21 cellular contexts compared by ENCODE assay signal in genomic region chr4:70746179-70746839, GRCh38. TPM values are rescaled to one million over a fixed set of nuclear protein-coding genes. Genes with fewer than 3 reads are reported as not detected.
DNase-seq lines count a peak whose midpoint lies in the region; ATAC-seq and TF ChIP-seq lines count a peak whose summit lies in the region.
"Had no signal": no experiment of that assay in that cellular context is flagged by ENCODE, and none has a peak within 500 bp of the region (broad histone marks: within the 10 kb centered on the region; RNA-seq: fewer than 3 reads in every experiment).

No MANE protein-coding gene starts in this region.

- H3K27ac Mint-ChIP-seq in activated CD4-positive, alpha-beta memory T cell treated with anti-CD3 and anti-CD28 coated beads for 36 hours = no peak overlapping the region
- H3K27ac Mint-ChIP-seq: activated naive CD4-positive, alpha-beta T cell treated with anti-CD3 and anti-CD28 coated beads for 36 hours; naive thymus-derived CD4-positive, alpha-beta T cell; progenitor cell of endocrine pancreas had no signal

- intact Hi-C loops in activated CD4-positive, alpha-beta memory T cell treated with anti-CD3 and anti-CD28 coated beads for 36 hours (cut with micrococcal nuclease) = no loop called here

- no peaks in the 10 kb centered on the region for H3K27me3 Mint-ChIP-seq in activated CD4-positive, alpha-beta memory T cell treated with anti-CD3 and anti-CD28 coated beads for 36 hours
- H3K27me3 Mint-ChIP-seq: progenitor cell of endocrine pancreas had no signal

- H3K27ac ChIP-seq in osteoblast (ENCODE audit: low read depth, low read length) (peak overlapping the region; percentile 60), tibial nerve (no peak overlapping the region)
- H3K27ac ChIP-seq: body of pancreas, epithelial cell of prostate, heart right ventricle, thoracic aorta had no signal

- peaks cover 50% of the 10 kb centered on the region for H3K4me1 ChIP-seq in adipocyte (ENCODE audit: control insufficient read depth, insufficient read depth, low read length)
- peaks cover 53% of the 10 kb centered on the region for H3K4me1 ChIP-seq in osteoblast (ENCODE audit: insufficient read depth, low read length)
- H3K4me1 ChIP-seq in tibial nerve = peaks cover 0 to 27% (median 0%) of the 10 kb centered on the region in 4 donors

- DNase-seq in BJ (ENCODE audit: low read depth) (peak; percentile 50), adipocyte (ENCODE audit: low read depth) (peak; percentile 69), fibroblast of peridontal ligament (ENCODE audit: extremely low read depth) (peak; percentile 81), osteoblast (ENCODE audit: insufficient read length, low spot score, missing footprints) (no peak), tibial nerve (ENCODE audit: low spot score in 2 of 2) (no peak), T1000 (lab: John Stamatoyannopoulos, UW) (no peak)
- DNase-seq in activated CD4-positive, alpha-beta memory T cell treated with anti-CD3 and anti-CD28 coated beads for 36 hours = no peak
- DNase-seq: activated CD4-positive, alpha-beta T cell treated with anti-CD3 and anti-CD28 coated beads, Interleukin-2, amount 50 U/mL, for 48 hours; activated naive CD4-positive, alpha-beta T cell treated with anti-CD3 and anti-CD28 coated beads for 36 hours; body of pancreas; DMS153; heart right ventricle; naive thymus-derived CD4-positive, alpha-beta T cell; NCI-H1048; NCI-H524; SHP77; T-helper 1 cell had no signal

- H3K36me3 Mint-ChIP-seq in activated CD4-positive, alpha-beta memory T cell treated with anti-CD3 and anti-CD28 coated beads for 36 hours = no peaks in the 10 kb centered on the region

- TF ChIP-seq CTCF in BJ (IDR thresholded peaks at IDR 0.05; ENCODE audit: insufficient read depth, low read depth, low read length) = no peak
- no peak for TF ChIP-seq CTCF in osteoblast (IDR thresholded peaks at IDR 0.05; ENCODE audit: extremely low read depth, low read depth, low read length)
- no peak for TF ChIP-seq CTCF in tibial nerve (IDR thresholded peaks at IDR 0.05)

- TF ChIP-seq EP300 in tibial nerve (IDR thresholded peaks at IDR 0.05) = no peak

- CTCF ChIA-PET in BJ (lab: Yijun Ruan, JAX) = interaction anchor here (1.0 to 1.4 kb wide), 3 partner anchors 9 to 74 kb away, joined by 4 to 6 read pairs (median 5); no protein-coding TSS in a partner anchor
- CTCF ChIA-PET in activated CD4-positive, alpha-beta memory T cell treated with anti-CD3 and anti-CD28 coated beads for 36 hours (lab: Charles Lee) = no interaction called here

- H4K20me1 ChIP-seq in osteoblast (ENCODE audit: insufficient read depth, low read length) = no peaks in the 10 kb centered on the region

- ATAC-seq in HG02885 (IDR thresholded peaks at IDR 0.05; ENCODE audit: poor library complexity, unreplicated experiment) = no peak
- ATAC-seq: body of pancreas; heart right ventricle; naive thymus-derived CD4-positive, alpha-beta T cell had no signal

- no peak overlapping the region for H2AFZ ChIP-seq in osteoblast (ENCODE audit: low read length)

- 93 to 97% methylated on average over 9 of the region's 9 CpGs for WGBS in tibial nerve, 2 donors

- H3K4me2 ChIP-seq in osteoblast (ENCODE audit: insufficient read depth, low read length) = no peak overlapping the region

- peaks cover 5% of the 10 kb centered on the region for H3K4me1 Mint-ChIP-seq in activated CD4-positive, alpha-beta memory T cell treated with anti-CD3 and anti-CD28 coated beads for 36 hours (ENCODE audit: low read depth)

- POLR2A ChIA-PET in BJ (lab: Charles Lee) = interaction anchor here (0.7 kb wide), 1 partner anchor 11 kb away, joined by 3 read pairs; no protein-coding TSS in a partner anchor
- POLR2A ChIA-PET in activated CD4-positive, alpha-beta memory T cell treated with anti-CD3 and anti-CD28 coated beads for 36 hours (lab: Charles Lee) = interaction anchor here (0.9 kb wide), 1 partner anchor 12 kb away, joined by 3 read pairs; no protein-coding TSS in a partner anchor

- no peak for TF ChIP-seq POLR2A in tibial nerve (IDR thresholded peaks at IDR 0.05)

- H3K36me3 ChIP-seq in BJ (ENCODE audit: control insufficient read depth, insufficient read depth, low read length) (no peaks in the 10 kb centered on the region), adipocyte (ENCODE audit: control insufficient read depth, insufficient read depth, low read length, severe bottlenecking) (peaks cover 5% of the 10 kb centered on the region), osteoblast (ENCODE audit: insufficient read depth, low read length) (no peaks in the 10 kb centered on the region), tibial nerve (peaks cover 0 to 14% (median 0%) of the 10 kb centered on the region in 3 donors)

- H3K9me3 ChIP-seq in adipocyte (ENCODE audit: control insufficient read depth, low read length) (no peaks in the 10 kb centered on the region), osteoblast (ENCODE audit: low read depth, low read length) (no peaks in the 10 kb centered on the region), tibial nerve (no peaks in the 10 kb centered on the region)
- H3K9me3 ChIP-seq: body of pancreas, heart right ventricle, thoracic aorta had no signal

- H3K9me3 Mint-ChIP-seq in activated CD4-positive, alpha-beta memory T cell treated with anti-CD3 and anti-CD28 coated beads for 36 hours = no peaks in the 10 kb centered on the region
- H3K9me3 Mint-ChIP-seq: activated naive CD4-positive, alpha-beta T cell treated with anti-CD3 and anti-CD28 coated beads for 36 hours had no signal

- H3K79me2 ChIP-seq in osteoblast (ENCODE audit: insufficient read depth, low read length) = peaks cover 74% of the 10 kb centered on the region

- H3K4me3 Mint-ChIP-seq in activated CD4-positive, alpha-beta memory T cell treated with anti-CD3 and anti-CD28 coated beads for 36 hours = no peak overlapping the region
- H3K4me3 Mint-ChIP-seq: activated naive CD4-positive, alpha-beta T cell treated with anti-CD3 and anti-CD28 coated beads for 36 hours; naive thymus-derived CD4-positive, alpha-beta T cell had no signal

- no peak overlapping the region for H3K9ac ChIP-seq in adipocyte (ENCODE audit: low read length)

- H3K27me3 ChIP-seq in BJ (ENCODE audit: control insufficient read depth, insufficient read depth, low read length) = no peaks in the 10 kb centered on the region
- H3K27me3 ChIP-seq in adipocyte (replicated peaks; ENCODE audit: control insufficient read depth, insufficient read depth, low read length) = no peaks in the 10 kb centered on the region
- H3K27me3 ChIP-seq in osteoblast (ENCODE audit: insufficient read depth, low read length) = no peaks in the 10 kb centered on the region
- H3K27me3 ChIP-seq in tibial nerve = no peaks in the 10 kb centered on the region
- H3K27me3 ChIP-seq: body of pancreas, heart right ventricle had no signal

- no peak overlapping the region for H3K4me3 ChIP-seq in BJ (ENCODE audit: low read depth, low read length)
- H3K4me3 ChIP-seq in adipocyte (ENCODE audit: low read length) = peak overlapping the region; percentile 31
- H3K4me3 ChIP-seq in osteoblast (ENCODE audit: insufficient read depth, low read length) = no peak overlapping the region
- H3K4me3 ChIP-seq in tibial nerve = no peak overlapping the region
- H3K4me3 ChIP-seq: body of pancreas, heart right ventricle, thoracic aorta had no signal

RNA-seq across cellular contexts. Expression of gene RUFY3, which starts 24.5 kb away (rescaled TPM):
- polyA plus RNA-seq in BJ (2011; rRNA removed) = 22.8 and 32.6 TPM in 2 replicates
- polyA minus RNA-seq in BJ (2011; rRNA and poly(A)+ RNA removed) = 13.4 and 14.5 TPM in 2 replicates
- total RNA-seq in osteoblast = 82.5 and 90.2 TPM in 2 replicates
- total RNA-seq in tibial nerve = 100 to 1,000 TPM in 1 of 4 donors, 10 to 100 TPM in 3; 84.5 to 124 (median 88.8) TPM
- total RNA-seq in activated CD4-positive, alpha-beta memory T cell treated with anti-CD3 and anti-CD28 coated beads for 36 hours = 10 to 100 TPM; 15.8 to 17.2 TPM

RNA-seq across cellular contexts. Expression of gene UTP3, which starts 58.0 kb away (rescaled TPM):
- 10.4 and 16.8 TPM in 2 replicates for polyA plus RNA-seq in BJ (2011; rRNA removed)
- polyA minus RNA-seq in BJ (2011; rRNA and poly(A)+ RNA removed) = 3.9 and 5.5 TPM in 2 replicates
- total RNA-seq in osteoblast = 14.5 and 15.0 TPM in 2 replicates
- 10 to 100 TPM; 14.3 to 19.4 (median 17.0) TPM for total RNA-seq in tibial nerve
- 10 to 100 TPM; 33.6 to 35.5 TPM for total RNA-seq in activated CD4-positive, alpha-beta memory T cell treated with anti-CD3 and anti-CD28 coated beads for 36 hours

Comparison
In these comparisons a context has a peak if more than half of its experiments do, and no peak if none do; other contexts are left out.
1. DNase-seq: peak in BJ (single experiment), adipocyte (single experiment) and fibroblast of peridontal ligament (single experiment); none in osteoblast (single experiment), tibial nerve (0 of 2), activated CD4-positive, alpha-beta memory T cell treated with anti-CD3 and anti-CD28 coated beads for 36 hours (single experiment) and T1000 (single experiment).